19 cellular contexts compared by ENCODE assay signal in the genomic region with DNA sequence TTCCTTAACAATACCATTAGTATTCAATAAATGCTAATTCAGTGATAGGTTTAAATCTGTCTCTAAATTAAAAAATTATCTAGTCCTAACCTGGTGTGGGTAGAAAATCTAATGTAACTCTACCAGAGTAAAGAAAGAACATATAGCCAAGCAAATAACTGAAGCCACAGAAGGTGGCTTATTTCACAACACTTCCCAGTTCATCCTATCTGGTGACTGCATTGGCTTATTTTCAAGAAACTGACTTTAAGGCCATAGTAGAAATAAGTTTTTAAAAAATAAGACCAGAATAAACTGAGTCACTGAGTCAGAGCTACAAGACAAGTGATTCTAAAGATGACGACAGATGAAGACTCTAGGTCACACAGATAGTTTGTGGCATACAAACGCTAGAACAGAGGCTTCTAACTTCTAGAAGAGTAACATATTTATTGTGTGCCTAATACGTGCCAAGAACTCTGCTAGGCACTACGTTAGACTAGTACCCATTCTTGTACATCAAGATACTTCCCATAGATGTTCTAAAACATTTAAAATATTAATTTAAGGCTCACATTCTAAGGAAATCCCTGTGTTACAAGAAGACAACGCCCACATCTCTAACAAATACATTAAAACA. TPM values are rescaled to one million over a fixed set of nuclear protein-coding genes. Genes with fewer than 3 reads are reported as not detected.
DNase-seq lines count a peak whose midpoint lies in the region; ATAC-seq, FAIRE-seq and TF ChIP-seq lines count a peak whose summit lies in the region.
"Had no signal": no experiment of that assay in that cellular context is flagged by ENCODE, and none has a peak within 500 bp of the region (broad histone marks: within the 10 kb centered on the region; RNA-seq: fewer than 3 reads in every experiment).

No MANE protein-coding gene starts in this region.

- TF ChIP-seq CTCF in fibroblast of villous mesenchyme (IDR thresholded peaks at IDR 0.05; ENCODE audit: insufficient read depth, low read depth, low read length), result no peak
- no peak for TF ChIP-seq CTCF in pancreas (IDR thresholded peaks at IDR 0.05)

- 86 to 88% methylated on average over 5 of the region's 5 CpGs for WGBS in pancreas, 2 donors

- no peaks in the 10 kb centered on the region for H3K27me3 ChIP-seq in pancreas

- no peak for FAIRE-seq in pancreas (lab: Jason Lieb, UNC)
- FAIRE-seq: GM19239 had no signal

- intact Hi-C loops in pancreas (cut with DNase I), result no loop called here

- no peaks in the 10 kb centered on the region for H3K36me3 ChIP-seq in pancreas

- no peaks in the 10 kb centered on the region for H3K9me3 ChIP-seq in pancreas

- peak; percentile 13 to 36 for DNase-seq in Kasumi-1 (lab: John Stamatoyannopoulos, UW)
- peak; percentile 22 for DNase-seq in amniotic epithelial cell (ENCODE audit: low read depth)
- peak; percentile 36 for DNase-seq in fibroblast of villous mesenchyme (ENCODE audit: low read depth)
- DNase-seq in skeletal muscle cell (ENCODE audit: low read depth), result peak; percentile 3
- DNase-seq in pancreas, result no peak
- no peak for DNase-seq in NCI-H774 (lab: John Stamatoyannopoulos, UW)
- DNase-seq: ACHN, EL, H7, Karpas-422, MM.1S, NCI-H1417 treated with DMSO at 0.1 percent for 48 hours, NCI-H1930, NCI-H446, NCI-H69, OCI-M1 had no signal

- H3K4me1 ChIP-seq in pancreas, result peaks cover 0 to 5% (median 0%) of the 10 kb centered on the region in 3 donors

- no peak overlapping the region for H3K4me3 ChIP-seq in fibroblast of villous mesenchyme (ENCODE audit: low read depth, low read length)
- H3K4me3 ChIP-seq in skeletal muscle cell (ENCODE audit: low read depth, low read length), result no peak overlapping the region
- no peak overlapping the region for H3K4me3 ChIP-seq in pancreas

- ATAC-seq in pancreas (no peak), HG03095 (IDR thresholded peaks at IDR 0.05; ENCODE audit: unreplicated experiment) (no peak), GM18867 (IDR thresholded peaks at IDR 0.05; ENCODE audit: unreplicated experiment) (no peak)

- H3K27ac ChIP-seq in pancreas, result no peak overlapping the region

RNA-seq across cellular contexts. Expression of gene TMCC1, which starts 25.9 kb away (rescaled TPM):
- 10.6 and 11.2 TPM in 2 replicates for total RNA-seq in fibroblast of villous mesenchyme
- total RNA-seq in pancreas, result 10 to 100 TPM; 15.4 to 27.5 (median 19.4) TPM
- 1 to 10 TPM; 5.6 to 5.8 TPM for polyA plus RNA-seq in pancreas

Comparison
In these comparisons a context has a peak if more than half of its experiments do, and no peak if none do; other contexts are left out.
1. DNase-seq: peak in Kasumi-1 (2 of 2), amniotic epithelial cell (single experiment), fibroblast of villous mesenchyme (single experiment) and skeletal muscle cell (single experiment); none in pancreas (0 of 6) and NCI-H774 (single experiment).